8 cellular contexts compared by ENCODE assay signal in genomic region chr7:123916240-123916724, GRCh38. TPM values are rescaled to one million over a fixed set of nuclear protein-coding genes. Genes with fewer than 3 reads are reported as not detected.
A peak's percentile ranks its signal among the peaks of the same experiment; 100 is the strongest.
DNase-seq lines count a peak whose midpoint lies in the region; ATAC-seq and TF ChIP-seq lines count a peak whose summit lies in the region.

No MANE protein-coding gene starts in this region.

- H3K27ac Mint-ChIP-seq in activated T-helper 1 cell treated with anti-CD3 and anti-CD28 coated beads, Interleukin-12 subunit alpha, Interleukin-12 subunit beta, Interleukin-2, Interleukin-4 antibody, amounts not matched to agents 30 ng/mL and 10 ng/mL and 1 ng/mL, durations not matched to agents 14 hours and 24 hours and 36 hours: no peak overlapping the region

- no peak overlapping the region for H3K4me3 ChIP-seq in HAP-1
- H3K4me3 ChIP-seq in kidney epithelial cell (ENCODE audit: low read depth, low read length): no peak overlapping the region

- in situ Hi-C loops in HAP-1 (cut with MboI; ENCODE audit: low sequenced_read_pairs): no loop called here

- ATAC-seq in HG03432 (IDR thresholded peaks at IDR 0.05; ENCODE audit: unreplicated experiment) (no peak), GM21723 (IDR thresholded peaks at IDR 0.05; ENCODE audit: unreplicated experiment) (no peak)

- H3K9me3 ChIP-seq in HAP-1: no peaks in the 10 kb centered on the region

- H3K27me3 Mint-ChIP-seq in activated T-helper 1 cell treated with anti-CD3 and anti-CD28 coated beads, Interleukin-12 subunit alpha, Interleukin-12 subunit beta, Interleukin-2, Interleukin-4 antibody, amounts not matched to agents 30 ng/mL and 10 ng/mL and 1 ng/mL, durations not matched to agents 14 hours and 24 hours and 36 hours (ENCODE audit: insufficient read depth): peaks cover 2% of the 10 kb centered on the region

- TF ChIP-seq CTCF in kidney epithelial cell (IDR thresholded peaks at IDR 0.05; ENCODE audit: insufficient read depth, low read length, poor library complexity, severe bottlenecking): peak; percentile 50

- DNase-seq in CD1c-positive myeloid dendritic cell (ENCODE audit: extremely low spot score) (peak; percentile 8), HAP-1 (ENCODE audit: low spot score in 2 of 2) (peak; percentile 12 to 54), SKM-1 (lab: John Stamatoyannopoulos, UW; ENCODE audit: unreplicated experiment) (peak; percentile 12), kidney epithelial cell (ENCODE audit: low read depth) (peak; percentile 25), activated gamma-delta T cell (lab: John Stamatoyannopoulos, UW) (no peak)
- DNase-seq in activated T-helper 1 cell treated with anti-CD3 and anti-CD28 coated beads, Interleukin-12 subunit alpha, Interleukin-12 subunit beta, Interleukin-2, Interleukin-4 antibody, amounts not matched to agents 30 ng/mL and 10 ng/mL and 1 ng/mL, durations not matched to agents 14 hours and 24 hours and 36 hours (ENCODE audit: low spot score): no peak

- no peaks in the 10 kb centered on the region for H3K4me1 Mint-ChIP-seq in activated T-helper 1 cell treated with anti-CD3 and anti-CD28 coated beads, Interleukin-12 subunit alpha, Interleukin-12 subunit beta, Interleukin-2, Interleukin-4 antibody, amounts not matched to agents 30 ng/mL and 10 ng/mL and 1 ng/mL, durations not matched to agents 14 hours and 24 hours and 36 hours (ENCODE audit: low read depth)

- H3K36me3 Mint-ChIP-seq in activated T-helper 1 cell treated with anti-CD3 and anti-CD28 coated beads, Interleukin-12 subunit alpha, Interleukin-12 subunit beta, Interleukin-2, Interleukin-4 antibody, amounts not matched to agents 30 ng/mL and 10 ng/mL and 1 ng/mL, durations not matched to agents 14 hours and 24 hours and 36 hours (ENCODE audit: low read depth): no peaks in the 10 kb centered on the region

- H3K27me3 ChIP-seq in HAP-1 (ENCODE audit: low read depth): no peaks in the 10 kb centered on the region
- no peaks in the 10 kb centered on the region for H3K27me3 ChIP-seq in kidney epithelial cell (ENCODE audit: control insufficient read depth, insufficient read depth, low read length)

- H3K36me3 ChIP-seq in HAP-1 (replicated peaks) (no peaks in the 10 kb centered on the region), kidney epithelial cell (ENCODE audit: control insufficient read depth, insufficient read depth, low read length) (no peaks in the 10 kb centered on the region)

- no peaks in the 10 kb centered on the region for H3K9me3 Mint-ChIP-seq in activated T-helper 1 cell treated with anti-CD3 and anti-CD28 coated beads, Interleukin-12 subunit alpha, Interleukin-12 subunit beta, Interleukin-2, Interleukin-4 antibody, amounts not matched to agents 30 ng/mL and 10 ng/mL and 1 ng/mL, durations not matched to agents 14 hours and 24 hours and 36 hours

- no peak overlapping the region for H3K4me3 Mint-ChIP-seq in activated T-helper 1 cell treated with anti-CD3 and anti-CD28 coated beads, Interleukin-12 subunit alpha, Interleukin-12 subunit beta, Interleukin-2, Interleukin-4 antibody, amounts not matched to agents 30 ng/mL and 10 ng/mL and 1 ng/mL, durations not matched to agents 14 hours and 24 hours and 36 hours

- H3K4me1 ChIP-seq in HAP-1: no peaks in the 10 kb centered on the region

- intact Hi-C loops in activated T-helper 1 cell treated with anti-CD3 and anti-CD28 coated beads, Interleukin-12 subunit alpha, Interleukin-12 subunit beta, Interleukin-2, Interleukin-4 antibody, amounts not matched to agents 30 ng/mL and 10 ng/mL and 1 ng/mL, durations not matched to agents 14 hours and 24 hours and 36 hours (cut with micrococcal nuclease): loop anchor here (1.0 kb wide), 1 partner anchor 292 kb away; no protein-coding TSS in a partner anchor

RNA-seq across cellular contexts. Expression of gene SPAM1, which starts 8.8 kb away (rescaled TPM):
- total RNA-seq in kidney epithelial cell: not detected in 2 replicates
- total RNA-seq in activated T-helper 1 cell treated with anti-CD3 and anti-CD28 coated beads, Interleukin-12 subunit alpha, Interleukin-12 subunit beta, Interleukin-2, Interleukin-4 antibody, amounts not matched to agents 30 ng/mL and 10 ng/mL and 1 ng/mL, durations not matched to agents 14 hours and 24 hours and 36 hours: not detected in 2 replicates

Comparison
In these comparisons a context has a peak if more than half of its experiments do, and no peak if none do; other contexts are left out.
1. DNase-seq: peak in CD1c-positive myeloid dendritic cell (single experiment), HAP-1 (2 of 2), SKM-1 (single experiment) and kidney epithelial cell (single experiment); none in activated gamma-delta T cell (single experiment) and activated T-helper 1 cell treated with anti-CD3 and anti-CD28 coated beads, Interleukin-12 subunit alpha, Interleukin-12 subunit beta, Interleukin-2, Interleukin-4 antibody, amounts not matched to agents 30 ng/mL and 10 ng/mL and 1 ng/mL, durations not matched to agents 14 hours and 24 hours and 36 hours (single experiment).